In genomic region chr6:55950071-55950814, GRCh38 we compare ENCODE assay signal across 2 cellular contexts.
TF ChIP-seq lines count a peak whose summit lies in the region.

No MANE protein-coding gene starts in this region.

TF ChIP-seq in HEK293, 187 proteins besides CTCF, POLR2A, EP300 and RAD21:
- TF ChIP-seq ZNF707 (tag by site-specific recombination; IDR thresholded peaks at IDR 0.05) (no peak), ZNF350 (tag by site-specific recombination; IDR thresholded peaks at IDR 0.05) (no peak), ZNF704 (tag by site-specific recombination; IDR thresholded peaks at IDR 0.05) (no peak), ZNF610 (tag by site-specific recombination; IDR thresholded peaks at IDR 0.05; ENCODE audit: borderline replicate concordance) (0 out of 2 replicates have a peak, but pooled peaks have one; percentile 21)
- TF ChIP-seq, protein P1, sequence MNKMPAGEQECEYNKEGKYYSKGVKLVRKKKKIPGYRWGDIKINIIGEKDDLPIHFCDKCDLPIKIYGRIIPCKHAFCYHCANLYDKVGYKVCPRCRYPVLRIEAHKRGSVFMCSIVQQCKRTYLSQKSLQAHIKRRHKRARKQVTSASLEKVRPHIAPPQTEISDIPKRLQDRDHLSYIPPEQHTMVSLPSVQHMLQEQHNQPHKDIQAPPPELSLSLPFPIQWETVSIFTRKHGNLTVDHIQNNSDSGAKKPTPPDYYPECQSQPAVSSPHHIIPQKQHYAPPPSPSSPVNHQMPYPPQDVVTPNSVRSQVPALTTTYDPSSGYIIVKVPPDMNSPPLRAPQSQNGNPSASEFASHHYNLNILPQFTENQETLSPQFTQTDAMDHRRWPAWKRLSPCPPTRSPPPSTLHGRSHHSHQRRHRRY (tag by site-specific recombination; IDR thresholded peaks at IDR 0.05) = no peak
TF ChIP-seq in HEK293: peak in this region for 1.

TF ChIP-seq in H1, 55 proteins besides CTCF, POLR2A, EP300 and RAD21:
- no peak for TF ChIP-seq JUN (IDR thresholded peaks at IDR 0.05; ENCODE audit: low read depth, low read length)
- no peak for TF ChIP-seq POU5F1 (IDR thresholded peaks at IDR 0.05; ENCODE audit: low read depth, low read length)
- no peak for TF ChIP-seq RFX5 (IDR thresholded peaks at IDR 0.05; ENCODE audit: borderline replicate concordance, low read depth, low read length)
- TF ChIP-seq NANOG (IDR thresholded peaks at IDR 0.05; ENCODE audit: insufficient read depth, low read depth, low read length, poor library complexity, severe bottlenecking) = no peak
- no peak for TF ChIP-seq CREB1 (IDR thresholded peaks at IDR 0.05)
- no peak for TF ChIP-seq TBP (IDR thresholded peaks at IDR 0.05; ENCODE audit: low read depth, low read length)
- TF ChIP-seq E2F6 (IDR thresholded peaks at IDR 0.05) = no peak
- no peak for TF ChIP-seq CEBPB (IDR thresholded peaks at IDR 0.05; ENCODE audit: low read depth, low read length)
- TF ChIP-seq BACH1 (IDR thresholded peaks at IDR 0.05; ENCODE audit: low read length) = no peak
- no peak for TF ChIP-seq TAF7 (optimal IDR thresholded peaks at IDR 0.05; ENCODE audit: borderline replicate concordance, low read depth, low read length)
